1 cellular context compared by ENCODE assay signal in the genomic region with DNA sequence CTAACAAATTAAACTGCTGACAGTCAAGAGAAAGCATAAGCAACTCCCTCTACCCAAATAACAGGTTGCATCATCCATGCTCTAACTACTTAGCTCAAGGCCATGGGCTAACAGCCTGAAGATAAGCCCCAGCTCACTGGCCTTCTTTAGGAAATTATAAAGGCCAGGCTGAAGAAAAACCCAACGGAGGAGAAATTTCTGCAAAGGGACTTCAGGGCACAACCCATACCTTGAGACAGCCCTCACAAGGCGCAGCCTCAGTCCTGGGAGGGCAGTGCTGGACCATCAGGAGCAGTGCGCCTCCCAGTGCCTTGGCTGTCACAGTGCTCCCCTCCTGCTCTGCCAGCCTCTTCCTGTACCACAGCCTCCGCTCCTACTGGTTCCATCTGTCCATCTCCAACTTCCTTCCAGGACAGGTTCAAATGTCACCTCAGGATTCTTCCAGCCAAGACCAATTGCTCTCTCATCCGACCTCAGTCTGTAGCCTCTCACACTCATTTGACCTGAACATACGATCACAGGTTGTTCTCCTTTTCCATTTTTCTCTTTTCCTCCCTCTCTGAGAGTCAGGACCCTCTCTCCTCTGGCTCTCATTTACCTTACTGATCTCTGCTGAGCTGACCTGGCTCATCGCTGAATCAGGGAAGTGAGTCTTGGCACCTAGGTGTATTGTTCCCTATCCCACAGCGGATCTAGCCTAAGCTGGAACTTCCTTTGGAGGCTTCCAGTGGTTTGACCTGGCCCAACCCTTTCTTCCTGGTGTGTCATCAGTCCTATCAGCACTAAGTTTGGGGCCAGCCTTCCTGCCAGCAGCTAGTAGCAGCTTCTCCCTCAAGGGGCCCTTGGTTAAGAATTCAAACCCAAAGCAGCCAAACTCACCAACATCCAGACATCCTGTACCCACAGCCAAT.
A peak's percentile ranks its signal among the peaks of the same experiment; 100 is the strongest.
TF ChIP-seq lines count a peak whose summit lies in the region.

No MANE protein-coding gene starts in this region.

TF ChIP-seq in HEK293, 187 proteins besides CTCF, POLR2A, EP300 and RAD21 (continued from another document):
- TF ChIP-seq, protein P1, sequence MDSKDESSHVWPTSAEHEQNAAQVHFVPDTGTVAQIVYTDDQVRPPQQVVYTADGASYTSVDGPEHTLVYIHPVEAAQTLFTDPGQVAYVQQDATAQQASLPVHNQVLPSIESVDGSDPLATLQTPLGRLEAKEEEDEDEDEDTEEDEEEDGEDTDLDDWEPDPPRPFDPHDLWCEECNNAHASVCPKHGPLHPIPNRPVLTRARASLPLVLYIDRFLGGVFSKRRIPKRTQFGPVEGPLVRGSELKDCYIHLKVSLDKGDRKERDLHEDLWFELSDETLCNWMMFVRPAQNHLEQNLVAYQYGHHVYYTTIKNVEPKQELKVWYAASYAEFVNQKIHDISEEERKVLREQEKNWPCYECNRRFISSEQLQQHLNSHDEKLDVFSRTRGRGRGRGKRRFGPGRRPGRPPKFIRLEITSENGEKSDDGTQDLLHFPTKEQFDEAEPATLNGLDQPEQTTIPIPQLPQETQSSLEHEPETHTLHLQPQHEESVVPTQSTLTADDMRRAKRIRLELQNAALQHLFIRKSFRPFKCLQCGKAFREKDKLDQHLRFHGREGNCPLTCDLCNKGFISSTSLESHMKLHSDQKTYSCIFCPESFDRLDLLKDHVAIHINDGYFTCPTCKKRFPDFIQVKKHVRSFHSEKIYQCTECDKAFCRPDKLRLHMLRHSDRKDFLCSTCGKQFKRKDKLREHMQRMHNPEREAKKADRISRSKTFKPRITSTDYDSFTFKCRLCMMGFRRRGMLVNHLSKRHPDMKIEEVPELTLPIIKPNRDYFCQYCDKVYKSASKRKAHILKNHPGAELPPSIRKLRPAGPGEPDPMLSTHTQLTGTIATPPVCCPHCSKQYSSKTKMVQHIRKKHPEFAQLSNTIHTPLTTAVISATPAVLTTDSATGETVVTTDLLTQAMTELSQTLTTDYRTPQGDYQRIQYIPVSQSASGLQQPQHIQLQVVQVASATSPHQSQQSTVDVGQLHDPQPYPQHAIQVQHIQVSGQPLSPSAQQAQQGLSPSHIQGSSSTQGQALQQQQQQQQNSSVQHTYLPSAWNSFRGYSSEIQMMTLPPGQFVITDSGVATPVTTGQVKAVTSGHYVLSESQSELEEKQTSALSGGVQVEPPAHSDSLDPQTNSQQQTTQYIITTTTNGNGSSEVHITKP (tag by site-specific recombination; IDR thresholded peaks at IDR 0.05) = peak; percentile 32; the same call in 1 of the 2 replicates
- peak; percentile 39 for TF ChIP-seq ZNF366 (tag by site-specific recombination; conservative IDR thresholded peaks at IDR 0.05)
- TF ChIP-seq WT1 (tag by site-specific recombination; IDR thresholded peaks at IDR 0.05) = no peak
- TF ChIP-seq, protein P2, sequence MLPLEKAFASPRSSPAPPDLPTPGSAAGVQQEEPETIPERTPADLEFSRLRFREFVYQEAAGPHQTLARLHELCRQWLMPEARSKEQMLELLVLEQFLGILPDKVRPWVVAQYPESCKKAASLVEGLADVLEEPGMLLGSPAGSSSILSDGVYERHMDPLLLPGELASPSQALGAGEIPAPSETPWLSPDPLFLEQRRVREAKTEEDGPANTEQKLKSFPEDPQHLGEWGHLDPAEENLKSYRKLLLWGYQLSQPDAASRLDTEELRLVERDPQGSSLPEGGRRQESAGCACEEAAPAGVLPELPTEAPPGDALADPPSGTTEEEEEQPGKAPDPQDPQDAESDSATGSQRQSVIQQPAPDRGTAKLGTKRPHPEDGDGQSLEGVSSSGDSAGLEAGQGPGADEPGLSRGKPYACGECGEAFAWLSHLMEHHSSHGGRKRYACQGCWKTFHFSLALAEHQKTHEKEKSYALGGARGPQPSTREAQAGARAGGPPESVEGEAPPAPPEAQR (tag by site-specific recombination; IDR thresholded peaks at IDR 0.05) = no peak
- no peak for TF ChIP-seq ZNF24 (tag by site-specific recombination; IDR thresholded peaks at IDR 0.05)
- no peak for TF ChIP-seq BCL11A (tag by site-specific recombination; IDR thresholded peaks at IDR 0.05; ENCODE audit: low read depth)
- TF ChIP-seq ZNF426 (tag by site-specific recombination; IDR thresholded peaks at IDR 0.05) = no peak
- TF ChIP-seq ZNF629 (tag by site-specific recombination; IDR thresholded peaks at IDR 0.05) = no peak
